ENCODE assay signal across 1 cellular context in genomic region chr15:44596511-44597010, GRCh38.
TF ChIP-seq lines count a peak whose summit lies in the region.

No MANE protein-coding gene starts in this region.

TF ChIP-seq in GM12878, 131 proteins besides CTCF, POLR2A, EP300 and RAD21 (continued from another document):
- TF ChIP-seq, protein P1, sequence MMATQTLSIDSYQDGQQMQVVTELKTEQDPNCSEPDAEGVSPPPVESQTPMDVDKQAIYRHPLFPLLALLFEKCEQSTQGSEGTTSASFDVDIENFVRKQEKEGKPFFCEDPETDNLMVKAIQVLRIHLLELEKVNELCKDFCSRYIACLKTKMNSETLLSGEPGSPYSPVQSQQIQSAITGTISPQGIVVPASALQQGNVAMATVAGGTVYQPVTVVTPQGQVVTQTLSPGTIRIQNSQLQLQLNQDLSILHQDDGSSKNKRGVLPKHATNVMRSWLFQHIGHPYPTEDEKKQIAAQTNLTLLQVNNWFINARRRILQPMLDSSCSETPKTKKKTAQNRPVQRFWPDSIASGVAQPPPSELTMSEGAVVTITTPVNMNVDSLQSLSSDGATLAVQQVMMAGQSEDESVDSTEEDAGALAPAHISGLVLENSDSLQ (IDR thresholded peaks at IDR 0.05) = peak; percentile 93
- no peak; the same call in 2 of the 3 replicates for TF ChIP-seq POU2F2 (IDR thresholded peaks at IDR 0.05; ENCODE audit: borderline replicate concordance, low read depth, low read length)
- 0 out of 2 replicates have a peak, but pooled peaks have one; percentile 23 for TF ChIP-seq SREBF2 (IDR thresholded peaks at IDR 0.05; ENCODE audit: low read length)
- TF ChIP-seq SKIL (IDR thresholded peaks at IDR 0.05; ENCODE audit: low read depth, poor library complexity, severe bottlenecking) = peak; percentile 8
- TF ChIP-seq ATF7 (IDR thresholded peaks at IDR 0.05; ENCODE audit: low read depth) = peak; percentile 56; the same call in 1 of the 2 replicates
- TF ChIP-seq BHLHE40 (IDR thresholded peaks at IDR 0.05; ENCODE audit: borderline replicate concordance in 1 of 2, low read depth in 2 of 2, low read length in 1 of 2) = no peak
- TF ChIP-seq ZNF384 (IDR thresholded peaks at IDR 0.05; ENCODE audit: borderline replicate concordance, low read depth, low read length) = peak; percentile 63
- TF ChIP-seq YBX1 (IDR thresholded peaks at IDR 0.05) = no peak
- TF ChIP-seq PBX3 (IDR thresholded peaks at IDR 0.05; ENCODE audit: insufficient replicate concordance, low read depth, low read length) = peak; percentile 40
TF ChIP-seq in GM12878: peak in this region for 6.
